In genomic region chr10:22316286-22317120, GRCh38 we compare ENCODE assay signal across 8 cellular contexts. TPM values are rescaled to one million over a fixed set of nuclear protein-coding genes. Genes with fewer than 3 reads are reported as not detected.
DNase-seq lines count a peak whose midpoint lies in the region; ATAC-seq and TF ChIP-seq lines count a peak whose summit lies in the region.

Gene COMMD3 (plus strand): TSS chr10:22316388. CDS start chr10:22316418, 30 bp downstream.

- ATAC-seq in GM19023 (IDR thresholded peaks at IDR 0.05; ENCODE audit: unreplicated experiment) (peak; percentile 70), HG03159 (IDR thresholded peaks at IDR 0.05; ENCODE audit: unreplicated experiment) (peak; percentile 58)

- peak in 1 of 2 donors; percentile 69 for TF ChIP-seq POLR2A in lower leg skin (IDR thresholded peaks at IDR 0.05)

- no peaks in the 10 kb centered on the region for H3K4me1 ChIP-seq in BLaER1

- H3K9ac ChIP-seq in BLaER1, result peak within 1 kb of the TSS; percentile 91

- WGBS in lower leg skin, 2 donors, result 1 to 2% methylated on average over 17 to 27 of the region's 64 CpGs

- H3K36me3 ChIP-seq in BLaER1, result no peaks in the 10 kb centered on the region

- intact Hi-C loops in lower leg skin (cut with DNase I; ENCODE audit: low total_unique reads), result no loop called here

- peaks cover 81% of the 10 kb centered on the region for H4K20me1 ChIP-seq in BLaER1

- peaks cover 97% of the 10 kb centered on the region for H3K27me3 ChIP-seq in BLaER1

- no peaks in the 10 kb centered on the region for H3K9me3 ChIP-seq in BLaER1

- DNase-seq in NCI-H748 (lab: John Stamatoyannopoulos, UW; ENCODE audit: unreplicated experiment), result peak; percentile 90
- peak; percentile 70 to 72 for DNase-seq in activated CD4-positive, alpha-beta T cell treated with anti-CD3 and anti-CD28 coated beads, Interleukin-2, amount 50 U/mL, for 4 hours
- peak; percentile 92 for DNase-seq in ecto neural progenitor cell (ENCODE audit: low spot score)
- peak; percentile 86 to 97 for DNase-seq in lower leg skin (ENCODE audit: low spot score in 2 of 2)
- peak in 2 of 3 experiments; percentile 64 to 76 for DNase-seq in stimulated activated CD4-positive, alpha-beta T cell treated with anti-CD3 and anti-CD28 coated beads, TNF-alpha, amount 100 ng/mL, for 24 hours (ENCODE audit: low read depth in 3 of 3)

- peak within 1 kb of the TSS; percentile 95 for H3K27ac ChIP-seq in BLaER1

- no peak for TF ChIP-seq CTCF in lower leg skin (IDR thresholded peaks at IDR 0.05)

- H3K4me2 ChIP-seq in BLaER1, result peak within 1 kb of the TSS; percentile 79

- H3K4me3 ChIP-seq in BLaER1 (peak within 1 kb of the TSS; percentile 71), lower leg skin (ENCODE audit: low read depth, poor library complexity, severe bottlenecking) (peak within 1 kb of the TSS; percentile 83)

RNA-seq across cellular contexts. Expression of gene COMMD3, which starts in this region (rescaled TPM):
- total RNA-seq in lower leg skin, result 100 to 1,000 TPM in 1 of 4 donors, 10 to 100 TPM in 3; 34.5 to 113 (median 51.9) TPM

Comparison
In these comparisons a context has a peak if more than half of its experiments do, and no peak if none do; other contexts are left out.
1. Peak in every context shown above with its lines: DNase-seq, ATAC-seq, H3K4me3 ChIP-seq and H3K27ac ChIP-seq.